Comparison of ENCODE assay signal across 8 cellular contexts in the genomic region with DNA sequence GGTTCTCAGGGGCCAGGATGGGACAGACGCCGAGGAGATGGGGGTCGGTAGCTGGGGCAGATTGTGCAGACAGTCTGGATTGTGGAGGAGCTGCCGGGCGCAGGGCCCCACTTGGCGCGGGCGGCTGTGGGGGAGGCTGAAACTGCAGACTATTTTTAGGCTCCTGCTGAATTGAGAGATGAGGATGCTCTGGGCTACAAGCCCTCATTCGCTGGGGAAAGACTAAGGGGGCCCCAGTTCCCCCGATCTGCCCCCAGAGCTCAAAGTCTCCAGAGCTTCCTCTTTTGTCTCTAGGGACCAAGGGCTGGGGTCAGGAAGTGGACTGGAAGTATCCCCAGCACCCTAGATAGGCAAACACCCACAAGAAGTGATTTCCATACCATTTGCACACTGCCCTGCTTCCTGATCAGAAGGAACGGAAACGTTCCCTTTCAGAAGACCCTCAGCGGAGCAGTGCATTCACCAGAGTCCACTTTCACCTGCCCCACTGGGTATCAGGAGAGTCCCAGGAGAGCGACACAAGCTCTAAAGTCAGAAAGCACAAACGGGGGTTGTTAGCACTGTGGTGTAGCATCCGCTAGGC. TPM values are rescaled to one million over a fixed set of nuclear protein-coding genes. Genes with fewer than 3 reads are reported as not detected.
DNase-seq lines count a peak whose midpoint lies in the region; ATAC-seq and TF ChIP-seq lines count a peak whose summit lies in the region.

No MANE protein-coding gene starts in this region.

- peaks cover 2 to 54% (median 12%) of the 10 kb centered on the region in 9 donors for H3K4me1 ChIP-seq in heart right ventricle

- H3K9me3 ChIP-seq in heart right ventricle: no peaks in the 10 kb centered on the region

- CTCF ChIA-PET in activated CD8-positive, alpha-beta T cell treated with anti-CD3 and anti-CD28 coated beads for 36 hours (lab: Charles Lee): interaction anchor here (1.3 to 5.3 kb wide), 9 partner anchors 19 to 35 kb away, joined by 3 to 35 read pairs (median 8); no protein-coding TSS in a partner anchor

- TF ChIP-seq CTCF in heart right ventricle (IDR thresholded peaks at IDR 0.05): no peak
- no peak for TF ChIP-seq CTCF in activated CD8-positive, alpha-beta T cell treated with anti-CD3 and anti-CD28 coated beads for 36 hours (IDR thresholded peaks at IDR 0.05)

- POLR2A ChIA-PET in activated CD8-positive, alpha-beta T cell treated with anti-CD3 and anti-CD28 coated beads for 36 hours (lab: Charles Lee): interaction anchor here (0.9 to 7.9 kb wide), 6 partner anchors 8 to 57 kb away, joined by 3 to 141 read pairs (median 14); a partner anchor contains a TSS

- ATAC-seq in heart right ventricle (peak in 5 of 8 donors; percentile 21 to 52 (median 34)), Right ventricle myocardium inferior (no peak), HG03095 (IDR thresholded peaks at IDR 0.05; ENCODE audit: unreplicated experiment) (peak; percentile 37)
- no peak for ATAC-seq in activated CD8-positive, alpha-beta T cell treated with anti-CD3 and anti-CD28 coated beads for 36 hours
- peak; percentile 43 to 44 for ATAC-seq in stimulated activated naive B cell treated with anti-CD40 and anti-IgM and Interleukin-4, amounts not matched to agents 10 μg/mL and 1 μg/mL and 100 μg/mL, for 72 hours (replicated peaks)

- H3K36me3 Mint-ChIP-seq in activated CD8-positive, alpha-beta T cell treated with anti-CD3 and anti-CD28 coated beads for 36 hours (ENCODE audit: low read depth): peaks cover 5% of the 10 kb centered on the region
- H3K36me3 Mint-ChIP-seq in stimulated activated naive B cell treated with anti-CD40 and anti-IgM and Interleukin-4, amounts not matched to agents 10 μg/mL and 1 μg/mL and 100 μg/mL, for 72 hours: peaks cover 20 to 47% of the 10 kb centered on the region in 2 donors

- H3K27me3 ChIP-seq in heart right ventricle: peaks cover 0 to 20% (median 0%) of the 10 kb centered on the region in 7 donors

- H3K4me3 ChIP-seq in heart right ventricle: no peak overlapping the region

- peak overlapping the region; percentile 63 for H3K4me3 Mint-ChIP-seq in activated CD8-positive, alpha-beta T cell treated with anti-CD3 and anti-CD28 coated beads for 36 hours
- H3K4me3 Mint-ChIP-seq in stimulated activated naive B cell treated with anti-CD40 and anti-IgM and Interleukin-4, amounts not matched to agents 10 μg/mL and 1 μg/mL and 100 μg/mL, for 72 hours: peak overlapping the region; percentile 64 to 73

- no peaks in the 10 kb centered on the region for H3K27me3 Mint-ChIP-seq in activated CD8-positive, alpha-beta T cell treated with anti-CD3 and anti-CD28 coated beads for 36 hours
- H3K27me3 Mint-ChIP-seq in stimulated activated naive B cell treated with anti-CD40 and anti-IgM and Interleukin-4, amounts not matched to agents 10 μg/mL and 1 μg/mL and 100 μg/mL, for 72 hours: no peaks in the 10 kb centered on the region

- no peaks in the 10 kb centered on the region for H3K36me3 ChIP-seq in heart right ventricle

- H3K9me3 Mint-ChIP-seq in activated CD8-positive, alpha-beta T cell treated with anti-CD3 and anti-CD28 coated beads for 36 hours: no peaks in the 10 kb centered on the region
- peaks cover 0 to 2% of the 10 kb centered on the region in 2 donors for H3K9me3 Mint-ChIP-seq in stimulated activated naive B cell treated with anti-CD40 and anti-IgM and Interleukin-4, amounts not matched to agents 10 μg/mL and 1 μg/mL and 100 μg/mL, for 72 hours

- peaks cover 76% of the 10 kb centered on the region for H3K4me1 Mint-ChIP-seq in activated CD8-positive, alpha-beta T cell treated with anti-CD3 and anti-CD28 coated beads for 36 hours (ENCODE audit: low read depth)
- peaks cover 83 to 94% of the 10 kb centered on the region in 2 donors for H3K4me1 Mint-ChIP-seq in stimulated activated naive B cell treated with anti-CD40 and anti-IgM and Interleukin-4, amounts not matched to agents 10 μg/mL and 1 μg/mL and 100 μg/mL, for 72 hours

- H3K27ac Mint-ChIP-seq in activated CD8-positive, alpha-beta T cell treated with anti-CD3 and anti-CD28 coated beads for 36 hours: peak overlapping the region; percentile 84
- H3K27ac Mint-ChIP-seq in stimulated activated naive B cell treated with anti-CD40 and anti-IgM and Interleukin-4, amounts not matched to agents 10 μg/mL and 1 μg/mL and 100 μg/mL, for 72 hours: peak overlapping the region; percentile 85

- intact Hi-C loops in heart right ventricle (cut with DNase I) (no loop called here), Right ventricle myocardium inferior (cut with DNase I) (no loop called here)
- intact Hi-C loops in activated CD8-positive, alpha-beta T cell treated with anti-CD3 and anti-CD28 coated beads for 36 hours (cut with micrococcal nuclease): loop anchor here (2.0 to 5.0 kb wide), 3 partner anchors 19 to 383 kb away; a partner anchor contains a TSS

- peak overlapping the region in 1 of 10 donors; percentile 74 for H3K27ac ChIP-seq in heart right ventricle

- DNase-seq in heart right ventricle: no peak
- no peak for DNase-seq in Right ventricle myocardium inferior (ENCODE audit: missing footprints)
- DNase-seq in activated CD8-positive, alpha-beta T cell treated with anti-CD3 and anti-CD28 coated beads for 36 hours: peak; percentile 56
- DNase-seq in stimulated activated naive B cell treated with anti-CD40 and anti-IgM and Interleukin-4, amounts not matched to agents 10 μg/mL and 1 μg/mL and 100 μg/mL, for 72 hours: peak; percentile 74
- DNase-seq in HT-29 (ENCODE audit: low spot score): no peak
- no peak for DNase-seq in KG1 (lab: John Stamatoyannopoulos, UW)
- no peak for DNase-seq in OCI-M2 (lab: John Stamatoyannopoulos, UW; ENCODE audit: unreplicated experiment)

- WGBS in heart right ventricle, 2 donors: 27 to 30% methylated on average over 16 of the region's 16 CpGs

RNA-seq across cellular contexts. Expression of a gene that starts 29.7 kb away (rescaled TPM):
- total RNA-seq in heart right ventricle (1 to 10 TPM in 8 of 10 donors, under 1 TPM in 2; 0.61 to 5.1 (median 1.8) TPM), Right ventricle myocardium inferior (1.6 TPM)
- under 1 TPM; 0.59 to 0.99 TPM for polyA plus RNA-seq in heart right ventricle
- total RNA-seq in activated CD8-positive, alpha-beta T cell treated with anti-CD3 and anti-CD28 coated beads for 36 hours: 10 to 100 TPM; 62.4 TPM
- 1.1 and 1.3 TPM in 2 replicates for total RNA-seq in HT-29 (2014; rRNA removed; shearing (Covaris generic))

RNA-seq across cellular contexts. Expression of a gene that starts 36.6 kb away (rescaled TPM):
- total RNA-seq in heart right ventricle (1 to 10 TPM in 8 of 10 donors, under 1 TPM in 2; 0.60 to 3.6 (median 2.2) TPM), Right ventricle myocardium inferior (0.24 TPM)
- under 1 TPM; 0.06 to 0.44 TPM for polyA plus RNA-seq in heart right ventricle
- under 1 TPM; 0.29 to 0.31 TPM for total RNA-seq in activated CD8-positive, alpha-beta T cell treated with anti-CD3 and anti-CD28 coated beads for 36 hours
- total RNA-seq in HT-29 (2014; rRNA removed; shearing (Covaris generic)): not detected in 2 replicates

RNA-seq across cellular contexts. Expression of a gene that starts 56.9 kb away (rescaled TPM):
- total RNA-seq in heart right ventricle: 10 to 100 TPM; 49.1 to 56.6 (median 52.7) TPM
- 10 to 100 TPM; 47.0 to 51.7 TPM for polyA plus RNA-seq in heart right ventricle
- total RNA-seq in Right ventricle myocardium inferior: 47.7 TPM
- total RNA-seq in activated CD8-positive, alpha-beta T cell treated with anti-CD3 and anti-CD28 coated beads for 36 hours: 10 to 100 TPM; 48.8 to 53.3 TPM
- total RNA-seq in HT-29 (2014; rRNA removed; shearing (Covaris generic)): 45.1 and 57.1 TPM in 2 replicates

Comparison
In these comparisons a context has a peak if more than half of its experiments do, and no peak if none do; other contexts are left out.
1. ATAC-seq: peak in heart right ventricle (5 of 8), HG03095 (single experiment) and stimulated activated naive B cell treated with anti-CD40 and anti-IgM and Interleukin-4, amounts not matched to agents 10 μg/mL and 1 μg/mL and 100 μg/mL, for 72 hours (2 of 2); none in Right ventricle myocardium inferior (single experiment) and activated CD8-positive, alpha-beta T cell treated with anti-CD3 and anti-CD28 coated beads for 36 hours (single experiment).
2. DNase-seq: peak in activated CD8-positive, alpha-beta T cell treated with anti-CD3 and anti-CD28 coated beads for 36 hours (single experiment) and stimulated activated naive B cell treated with anti-CD40 and anti-IgM and Interleukin-4, amounts not matched to agents 10 μg/mL and 1 μg/mL and 100 μg/mL, for 72 hours (single experiment); none in heart right ventricle (0 of 2), Right ventricle myocardium inferior (single experiment), HT-29 (single experiment), KG1 (single experiment) and OCI-M2 (single experiment).
3. RNA of a gene that starts 29.7 kb away (total RNA-seq): 62.4 TPM in activated CD8-positive, alpha-beta T cell treated with anti-CD3 and anti-CD28 coated beads for 36 hours; 0.61 to 5.1 TPM in heart right ventricle, 1.6 TPM in Right ventricle myocardium inferior (single experiment) and 1.1 to 1.3 TPM in HT-29; every median in the first group is over 10 times any median in the second.